ENCODE assay signal across 9 cellular contexts in genomic region chr6:75207211-75207984, GRCh38. TPM values are rescaled to one million over a fixed set of nuclear protein-coding genes. Genes with fewer than 3 reads are reported as not detected.
DNase-seq lines count a peak whose midpoint lies in the region; ATAC-seq and TF ChIP-seq lines count a peak whose summit lies in the region.
"Had no signal": no experiment of that assay in that cellular context is flagged by ENCODE, and none has a peak within 500 bp of the region (broad histone marks: within the 10 kb centered on the region; RNA-seq: fewer than 3 reads in every experiment).

No MANE protein-coding gene starts in this region.

- no peaks in the 10 kb centered on the region for H3K9me3 Mint-ChIP-seq in central memory CD8-positive, alpha-beta T cell

- H2BK120ac ChIP-seq in mesendoderm (ENCODE audit: low read depth, low read length): no peak overlapping the region

- H4K5ac ChIP-seq in mesendoderm (ENCODE audit: low read length): no peak overlapping the region

- H4K8ac ChIP-seq in mesendoderm (ENCODE audit: low read depth, low read length): no peak overlapping the region

- H3K56ac ChIP-seq in mesendoderm (ENCODE audit: low read length): peak overlapping the region; percentile 1

- peaks cover 59% of the 10 kb centered on the region for H3K4me1 Mint-ChIP-seq in central memory CD8-positive, alpha-beta T cell

- in situ Hi-C loops in KBM-7 (cut with MboI; ENCODE audit: low pct_unique_long_range_greater_than_20kb, low sequenced_read_pairs): no loop called here

- TF ChIP-seq POLR2A in vagina (IDR thresholded peaks at IDR 0.05): no peak

- H3K27me3 Mint-ChIP-seq in central memory CD8-positive, alpha-beta T cell: peaks cover 96% of the 10 kb centered on the region

- H3K79me1 ChIP-seq in mesendoderm (ENCODE audit: low read length): no peaks in the 10 kb centered on the region

- H3K79me2 ChIP-seq in mesendoderm (ENCODE audit: control insufficient read depth, insufficient read depth, low read length): no peaks in the 10 kb centered on the region

- H3K9me3 ChIP-seq in vagina: no peaks in the 10 kb centered on the region

- peak overlapping the region; percentile 51 for H3K23ac ChIP-seq in mesendoderm (ENCODE audit: low read length)

- H3K4me3 ChIP-seq in mesendoderm (ENCODE audit: low read length) (peak overlapping the region; percentile 21), vagina (peak overlapping the region; percentile 66 to 79)

- H3K27ac ChIP-seq in mesendoderm (ENCODE audit: low read depth, low read length): no peak overlapping the region
- peak overlapping the region; percentile 87 for H3K27ac ChIP-seq in vagina
- H3K27ac ChIP-seq: epithelial cell of prostate had no signal

- H3K27me3 ChIP-seq in mesendoderm (ENCODE audit: insufficient read depth, low read length, poor library complexity) (peaks cover 38% of the 10 kb centered on the region), vagina (no peaks in the 10 kb centered on the region)

- H2AK5ac ChIP-seq in mesendoderm (ENCODE audit: low read length): no peak overlapping the region

- peaks cover 22% of the 10 kb centered on the region for H3K36me3 Mint-ChIP-seq in central memory CD8-positive, alpha-beta T cell (ENCODE audit: insufficient read depth)

- no peak overlapping the region for H3K18ac ChIP-seq in mesendoderm (ENCODE audit: low read length)

- peak overlapping the region; percentile 76 for H3K27ac Mint-ChIP-seq in central memory CD8-positive, alpha-beta T cell (ENCODE audit: low read depth)

- H3K4me3 Mint-ChIP-seq in central memory CD8-positive, alpha-beta T cell: peak overlapping the region; percentile 72

- no CpG with 5 or more reads among the region's 33 CpGs for WGBS in mesendoderm (ENCODE audit: extremely low coverage, insufficient coverage, low lambda C conversion rate)

- H2BK15ac ChIP-seq in mesendoderm (replicated peaks; ENCODE audit: low read depth): no peak overlapping the region

- peak overlapping the region; percentile 0 for H3K9ac ChIP-seq in mesendoderm (ENCODE audit: low read length)

- peak; percentile 2 for DNase-seq in stimulated activated CD4-positive, alpha-beta T cell treated with anti-CD3 and anti-CD28 coated beads, Interleukin-1b, Interleukin-23, amount 100 ng/mL, for 48 hours
- no peak for DNase-seq in stimulated activated CD4-positive, alpha-beta T cell treated with anti-CD3 and anti-CD28 coated beads, Interleukin-2, amount 100 ng/mL, for 48 hours
- no peak for DNase-seq in central memory CD8-positive, alpha-beta T cell (ENCODE audit: low spot score in 2 of 2)
- DNase-seq in mesendoderm: peak; percentile 57
- DNase-seq in vagina (ENCODE audit: extremely low spot score in 2 of 2): no peak
- DNase-seq in KBM-7: no peak
- DNase-seq in cerebellar cortex (ENCODE audit: low spot score): no peak

- intact Hi-C loops in vagina (cut with DNase I): loop anchor here (5.0 to 10.0 kb wide), 4 partner anchors 110 to 1463 kb away; no protein-coding TSS in a partner anchor

- no peak for TF ChIP-seq CTCF in vagina (IDR thresholded peaks at IDR 0.05)

- H3K36me3 ChIP-seq in mesendoderm (ENCODE audit: control insufficient read depth, insufficient read depth, low read length) (no peaks in the 10 kb centered on the region), vagina (no peaks in the 10 kb centered on the region)

- H2BK5ac ChIP-seq in mesendoderm (ENCODE audit: low read length): no peak overlapping the region

- H3K4me1 ChIP-seq in mesendoderm (ENCODE audit: control insufficient read depth, low read depth, low read length): no peaks in the 10 kb centered on the region
- H3K4me1 ChIP-seq in vagina: peaks cover 51% of the 10 kb centered on the region

- H3K4ac ChIP-seq in mesendoderm (ENCODE audit: low read depth, low read length): no peak overlapping the region

- H3K4me2 ChIP-seq in mesendoderm (ENCODE audit: low read length): peak overlapping the region; percentile 71

- no peak for ATAC-seq in central memory CD8-positive, alpha-beta T cell (replicated peaks; ENCODE audit: extremely low read depth, poor library complexity, severe bottlenecking)
- no peak for ATAC-seq in GM21717 (IDR thresholded peaks at IDR 0.05; ENCODE audit: unreplicated experiment)

RNA-seq across cellular contexts. Expression of gene COL12A1, which starts 1.5 kb away (rescaled TPM):
- 0.74 TPM for polyA plus RNA-seq in mesendoderm (2013, experiment 1 of 2)
- polyA plus RNA-seq in mesendoderm (2013, experiment 2 of 2): 0.64 TPM
- 130 TPM for total RNA-seq in vagina

RNA-seq across cellular contexts. Expression of gene COX7A2, which starts 36.2 kb away (rescaled TPM):
- 938 TPM for polyA plus RNA-seq in mesendoderm (2013, experiment 1 of 2)
- polyA plus RNA-seq in mesendoderm (2013, experiment 2 of 2): 911 TPM
- 286 TPM for total RNA-seq in vagina

Comparison
In these comparisons a context has a peak if more than half of its experiments do, and no peak if none do; other contexts are left out.
1. DNase-seq: peak in stimulated activated CD4-positive, alpha-beta T cell treated with anti-CD3 and anti-CD28 coated beads, Interleukin-1b, Interleukin-23, amount 100 ng/mL, for 48 hours (single experiment) and mesendoderm (single experiment); none in stimulated activated CD4-positive, alpha-beta T cell treated with anti-CD3 and anti-CD28 coated beads, Interleukin-2, amount 100 ng/mL, for 48 hours (0 of 2), central memory CD8-positive, alpha-beta T cell (0 of 2), vagina (0 of 2), KBM-7 (single experiment) and cerebellar cortex (single experiment).